ENCODE assay signal across 27 cellular contexts in genomic region chr2:100623033-100623715, GRCh38.
"Had no signal": no experiment of that assay in that cellular context is flagged by ENCODE, and none has a peak within 500 bp of the region (broad histone marks: within the 10 kb centered on the region; RNA-seq: fewer than 3 reads in every experiment).

No MANE protein-coding gene starts in this region.

- H3K27me3 ChIP-seq: ascending aorta, cardiac muscle cell, MG63 had no signal

- H3K27me3 Mint-ChIP-seq: activated CD8-positive, alpha-beta T cell treated with anti-CD3 and anti-CD28 coated beads for 36 hours; activated naive CD4-positive, alpha-beta T cell treated with anti-CD3 and anti-CD28 coated beads, Interleukin-2, amount 50 U/mL, for 24 hours had no signal

- H3K4me3 Mint-ChIP-seq: activated CD4-positive, alpha-beta T cell treated with anti-CD3 and anti-CD28 coated beads, Interleukin-2, amount 10 ng/mL, durations not matched to agents 24 days and 14 days; activated CD8-positive, alpha-beta T cell treated with anti-CD3 and anti-CD28 coated beads for 36 hours; activated naive CD4-positive, alpha-beta T cell treated with anti-CD3 and anti-CD28 coated beads, Interleukin-2, amount 50 U/mL, for 24 hours; activated naive CD8-positive, alpha-beta T cell treated with anti-CD3 and anti-CD28 coated beads, Interleukin-2, amount 10 ng/mL, durations not matched to agents 7 days and 5 days; activated T-cell treated with anti-CD3 and anti-CD28 coated beads, Interleukin-2, amount 50 U/mL, for 72 hours had no signal

- ATAC-seq: activated CD8-positive, alpha-beta T cell treated with anti-CD3 and anti-CD28 coated beads for 36 hours; activated T-cell treated with anti-CD3 and anti-CD28 coated beads, Interleukin-2, amount 50 U/mL, for 72 hours; Panc1 had no signal

- H3K4me1 Mint-ChIP-seq: activated naive CD8-positive, alpha-beta T cell treated with anti-CD3 and anti-CD28 coated beads, Interleukin-2, amount 10 ng/mL, durations not matched to agents 7 days and 5 days had no signal

- H3K27ac ChIP-seq: ascending aorta, cardiac muscle cell, SJCRH30, SK-N-MC had no signal

- H3K36me3 Mint-ChIP-seq: activated naive CD4-positive, alpha-beta T cell treated with anti-CD3 and anti-CD28 coated beads, Interleukin-2, amount 50 U/mL, for 24 hours had no signal

- H3K27ac Mint-ChIP-seq: activated CD4-positive, alpha-beta T cell treated with anti-CD3 and anti-CD28 coated beads, Interleukin-2, amount 10 ng/mL, durations not matched to agents 24 days and 14 days; activated CD8-positive, alpha-beta T cell treated with anti-CD3 and anti-CD28 coated beads for 36 hours; activated naive CD4-positive, alpha-beta T cell treated with anti-CD3 and anti-CD28 coated beads, Interleukin-2, amount 50 U/mL, for 24 hours; activated naive CD8-positive, alpha-beta T cell treated with anti-CD3 and anti-CD28 coated beads, Interleukin-2, amount 10 ng/mL, durations not matched to agents 7 days and 5 days; activated T-cell treated with anti-CD3 and anti-CD28 coated beads, Interleukin-2, amount 50 U/mL, for 72 hours; activated T-helper 2 cell treated with anti-CD3 and anti-CD28 coated beads, Interferon-gamma antibody, Interleukin-2, Interleukin-4, amounts not matched to agents 10 μg/mL and 5 μg/mL and 100 μg/mL, durations not matched to agents 14 hours and 24 hours and 36 hours had no signal

- H3K4me3 ChIP-seq: ascending aorta, cardiac muscle cell, MG63, SJCRH30, SK-N-MC had no signal

- H3K9me3 Mint-ChIP-seq: activated CD4-positive, alpha-beta T cell treated with anti-CD3 and anti-CD28 coated beads, Interleukin-2, amount 10 ng/mL, durations not matched to agents 24 days and 14 days; activated CD8-positive, alpha-beta T cell treated with anti-CD3 and anti-CD28 coated beads for 36 hours; activated naive CD4-positive, alpha-beta T cell treated with anti-CD3 and anti-CD28 coated beads, Interleukin-2, amount 50 U/mL, for 24 hours; activated T-helper 2 cell treated with anti-CD3 and anti-CD28 coated beads, Interferon-gamma antibody, Interleukin-2, Interleukin-4, amounts not matched to agents 10 μg/mL and 5 μg/mL and 100 μg/mL, durations not matched to agents 14 hours and 24 hours and 36 hours had no signal

- H3K36me3 ChIP-seq: ascending aorta, cardiac muscle cell, MG63, SJCRH30 had no signal

- H3K4me1 ChIP-seq: ascending aorta, SJCRH30 had no signal

- DNase-seq: activated CD4-positive, alpha-beta T cell treated with anti-CD3 and anti-CD28 coated beads, Interleukin-2, amount 10 ng/mL, durations not matched to agents 24 days and 14 days; activated CD4-positive, alpha-beta T cell treated with anti-CD3 and anti-CD28 coated beads, Interleukin-2, amount 50 U/mL, for 4 hours; activated CD8-positive, alpha-beta T cell treated with anti-CD3 and anti-CD28 coated beads for 36 hours; activated gamma-delta T cell; activated naive CD4-positive, alpha-beta T cell treated with Interleukin-2 at 50 U/mL for 16 hours; activated naive CD8-positive, alpha-beta T cell treated with anti-CD3 and anti-CD28 coated beads, Interleukin-2, amount 10 ng/mL, durations not matched to agents 7 days and 5 days; activated T-cell treated with anti-CD3 and anti-CD28 coated beads, Interleukin-2, amount 50 U/mL, for 1 hour; activated T-cell treated with anti-CD3 and anti-CD28 coated beads, Interleukin-2, amount 50 U/mL, for 72 hours; amygdala; Kasumi-1; KG1; MG63; MV-4-11; NCI-H1092; NCI-H1436 treated with DMSO at 0.1 percent for 48 hours; NCI-H1694 treated with DMSO at 0.1 percent for 48 hours; NCI-H2029; NCI-H345; NCI-H524 treated with DMSO at 0.1 percent for 48 hours; SHP77; SJCRH30 had no signal

- H3K9me3 ChIP-seq: ascending aorta, MG63, SJCRH30 had no signal
